17 cellular contexts compared by ENCODE assay signal in the genomic region with DNA sequence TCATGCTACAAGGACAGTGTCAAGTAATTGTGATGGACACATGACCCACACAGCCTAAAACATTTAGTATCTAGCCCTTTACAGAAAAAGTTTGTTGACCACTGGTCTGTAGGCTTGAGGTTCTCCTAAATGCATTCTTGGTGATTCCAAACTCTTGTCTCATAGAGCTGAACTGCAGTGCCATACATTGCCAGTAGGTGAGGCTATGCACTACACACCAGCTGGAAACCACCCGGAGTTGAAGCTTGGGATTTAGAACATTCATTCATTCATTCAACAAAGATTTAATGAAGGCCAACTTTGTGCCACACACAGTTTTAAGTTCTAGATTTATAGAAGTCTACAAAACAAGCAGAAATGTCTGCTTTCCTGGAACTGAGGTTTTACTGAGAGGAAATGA.
DNase-seq lines count a peak whose midpoint lies in the region; ATAC-seq and TF ChIP-seq lines count a peak whose summit lies in the region.
"Had no signal": no experiment of that assay in that cellular context is flagged by ENCODE, and none has a peak within 500 bp of the region (broad histone marks: within the 10 kb centered on the region; RNA-seq: fewer than 3 reads in every experiment).

No MANE protein-coding gene starts in this region.

- peaks cover 2% of the 10 kb centered on the region for H3K36me3 Mint-ChIP-seq in activated CD8-positive, alpha-beta T cell treated with anti-CD3 and anti-CD28 coated beads for 36 hours (ENCODE audit: low read depth)
- no peaks in the 10 kb centered on the region for H3K36me3 Mint-ChIP-seq in activated CD8-positive, alpha-beta T cell treated with anti-CD3 and anti-CD28 coated beads, Interleukin-2, amount 10 ng/mL, durations not matched to agents 7 days and 5 days (ENCODE audit: low read depth)
- peaks cover 9% of the 10 kb centered on the region in 2 donors for H3K36me3 Mint-ChIP-seq in activated naive CD4-positive, alpha-beta T cell treated with anti-CD3 and anti-CD28 coated beads, Interleukin-2, amount 50 U/mL, for 72 hours

- peaks cover 15% of the 10 kb centered on the region for H3K9me3 Mint-ChIP-seq in activated CD8-positive, alpha-beta T cell treated with anti-CD3 and anti-CD28 coated beads for 36 hours
- peaks cover 8% of the 10 kb centered on the region for H3K9me3 Mint-ChIP-seq in activated CD8-positive, alpha-beta T cell treated with anti-CD3 and anti-CD28 coated beads, Interleukin-2, amount 10 ng/mL, durations not matched to agents 7 days and 5 days (ENCODE audit: insufficient read depth)
- peaks cover 5% of the 10 kb centered on the region in 2 donors for H3K9me3 Mint-ChIP-seq in activated naive CD4-positive, alpha-beta T cell treated with anti-CD3 and anti-CD28 coated beads, Interleukin-2, amount 50 U/mL, for 72 hours
- H3K9me3 Mint-ChIP-seq: central memory CD8-positive, alpha-beta T cell had no signal

- peak; percentile 13 for TF ChIP-seq CTCF in activated CD8-positive, alpha-beta T cell treated with anti-CD3 and anti-CD28 coated beads for 36 hours (IDR thresholded peaks at IDR 0.05)
- TF ChIP-seq CTCF in RWPE1 (conservative IDR thresholded peaks at IDR 0.05; ENCODE audit: low read depth) (0 out of 2 replicates have a peak, but pooled peaks have one; percentile 12), fibroblast of the aortic adventitia (IDR thresholded peaks at IDR 0.05; ENCODE audit: insufficient read depth, low read length) (peak; percentile 40), upper lobe of right lung (IDR thresholded peaks at IDR 0.05) (peak; percentile 22), suprapubic skin (IDR thresholded peaks at IDR 0.05) (no peak)

- H3K4me3 Mint-ChIP-seq in activated CD8-positive, alpha-beta T cell treated with anti-CD3 and anti-CD28 coated beads for 36 hours, result no peak overlapping the region
- no peak overlapping the region for H3K4me3 Mint-ChIP-seq in activated CD8-positive, alpha-beta T cell treated with anti-CD3 and anti-CD28 coated beads, Interleukin-2, amount 10 ng/mL, durations not matched to agents 7 days and 5 days
- H3K4me3 Mint-ChIP-seq: central memory CD8-positive, alpha-beta T cell; nephron progenitor cell; T-helper 1 cell treated with Interleukin-12 subunit alpha and Interleukin-12 subunit beta and Interleukin-4 antibody, amounts not matched to agents 30 μg/mL and 1 μg/mL, for 36 hours had no signal

- H3K4me1 ChIP-seq in upper lobe of right lung (no peaks in the 10 kb centered on the region), suprapubic skin (no peaks in the 10 kb centered on the region)
- H3K4me1 ChIP-seq: gastroesophageal sphincter had no signal

- intact Hi-C loops in activated CD8-positive, alpha-beta T cell treated with anti-CD3 and anti-CD28 coated beads for 36 hours (cut with micrococcal nuclease), result no loop called here
- intact Hi-C loops in upper lobe of right lung (cut with DNase I), result no loop called here

- H3K27me3 Mint-ChIP-seq in activated CD8-positive, alpha-beta T cell treated with anti-CD3 and anti-CD28 coated beads for 36 hours, result peaks cover 4% of the 10 kb centered on the region
- H3K27me3 Mint-ChIP-seq in activated CD8-positive, alpha-beta T cell treated with anti-CD3 and anti-CD28 coated beads, Interleukin-2, amount 10 ng/mL, durations not matched to agents 7 days and 5 days (ENCODE audit: low read depth), result no peaks in the 10 kb centered on the region
- H3K27me3 Mint-ChIP-seq: central memory CD8-positive, alpha-beta T cell had no signal

- TF ChIP-seq POLR2A in suprapubic skin (IDR thresholded peaks at IDR 0.05), result no peak

- H3K27ac ChIP-seq in RWPE1 (no peak overlapping the region), upper lobe of right lung (no peak overlapping the region), suprapubic skin (no peak overlapping the region)
- H3K27ac ChIP-seq: gastroesophageal sphincter, tibial artery had no signal

- TF ChIP-seq EP300 in suprapubic skin (IDR thresholded peaks at IDR 0.05), result no peak

- H3K27ac Mint-ChIP-seq in activated CD8-positive, alpha-beta T cell treated with anti-CD3 and anti-CD28 coated beads for 36 hours, result no peak overlapping the region
- H3K27ac Mint-ChIP-seq in activated CD8-positive, alpha-beta T cell treated with anti-CD3 and anti-CD28 coated beads, Interleukin-2, amount 10 ng/mL, durations not matched to agents 7 days and 5 days, result no peak overlapping the region
- H3K27ac Mint-ChIP-seq in activated naive CD4-positive, alpha-beta T cell treated with anti-CD3 and anti-CD28 coated beads, Interleukin-2, amount 50 U/mL, for 72 hours, result no peak overlapping the region
- H3K27ac Mint-ChIP-seq: nephron progenitor cell; T-helper 1 cell treated with Interleukin-12 subunit alpha and Interleukin-12 subunit beta and Interleukin-4 antibody, amounts not matched to agents 30 μg/mL and 1 μg/mL, for 36 hours had no signal

- H3K4me1 Mint-ChIP-seq in activated CD8-positive, alpha-beta T cell treated with anti-CD3 and anti-CD28 coated beads for 36 hours (ENCODE audit: low read depth), result peaks cover 2% of the 10 kb centered on the region
- H3K4me1 Mint-ChIP-seq in activated CD8-positive, alpha-beta T cell treated with anti-CD3 and anti-CD28 coated beads, Interleukin-2, amount 10 ng/mL, durations not matched to agents 7 days and 5 days (ENCODE audit: low read depth), result no peaks in the 10 kb centered on the region
- H3K4me1 Mint-ChIP-seq: central memory CD8-positive, alpha-beta T cell; nephron progenitor cell had no signal

- H3K9me3 ChIP-seq in upper lobe of right lung (no peaks in the 10 kb centered on the region), suprapubic skin (no peaks in the 10 kb centered on the region)

- POLR2A ChIA-PET in activated CD8-positive, alpha-beta T cell treated with anti-CD3 and anti-CD28 coated beads for 36 hours (lab: Charles Lee), result no interaction called here
- POLR2A ChIA-PET in activated CD8-positive, alpha-beta T cell treated with anti-CD3 and anti-CD28 coated beads, Interleukin-2, amount 10 ng/mL, durations not matched to agents 7 days and 5 days (lab: Charles Lee), result no interaction called here
- POLR2A ChIA-PET in RWPE1 (lab: Yijun Ruan, JAX; ENCODE audit: low non-redundant PET), result no interaction called here

- whole genome bisulfite sequencing in suprapubic skin, result 89% methylated on average over 1 of the region's 1 CpG

- CTCF ChIA-PET in activated CD8-positive, alpha-beta T cell treated with anti-CD3 and anti-CD28 coated beads for 36 hours (lab: Charles Lee), result no interaction called here
- CTCF ChIA-PET in activated CD8-positive, alpha-beta T cell treated with anti-CD3 and anti-CD28 coated beads, Interleukin-2, amount 10 ng/mL, durations not matched to agents 7 days and 5 days (lab: Charles Lee), result no interaction called here
- CTCF ChIA-PET in RWPE1 (lab: Yijun Ruan, JAX), result no interaction called here

- DNase-seq in activated CD8-positive, alpha-beta T cell treated with anti-CD3 and anti-CD28 coated beads for 36 hours, result no peak
- DNase-seq in activated CD8-positive, alpha-beta T cell treated with anti-CD3 and anti-CD28 coated beads, Interleukin-2, amount 10 ng/mL, durations not matched to agents 7 days and 5 days, result no peak
- DNase-seq in RWPE1 (ENCODE audit: low spot score), result no peak
- no peak for DNase-seq in fibroblast of the aortic adventitia (ENCODE audit: low read depth)
- DNase-seq in upper lobe of right lung, result no peak
- DNase-seq in activated naive CD4-positive, alpha-beta T cell treated with anti-CD3 and anti-CD28 coated beads, Interleukin-2, amount 50 U/mL, for 72 hours (ENCODE audit: low spot score in 2 of 2), result no peak
- DNase-seq in suprapubic skin (ENCODE audit: low spot score in 2 of 2), result no peak
- DNase-seq: activated gamma-delta T cell treated with Interleukin-2 at 50 U/mL for 16 hours, DMS79 treated with DMSO at 0.1 percent for 48 hours, left cardiac atrium, nephron progenitor cell, small intestine, tibial artery had no signal

- no peaks in the 10 kb centered on the region for H3K27me3 ChIP-seq in upper lobe of right lung
- H3K27me3 ChIP-seq in suprapubic skin, result no peaks in the 10 kb centered on the region
- H3K27me3 ChIP-seq: gastroesophageal sphincter, tibial artery had no signal

- H3K4me3 ChIP-seq in fibroblast of the aortic adventitia (ENCODE audit: low read depth, low read length) (no peak overlapping the region), upper lobe of right lung (no peak overlapping the region), suprapubic skin (no peak overlapping the region)
- H3K4me3 ChIP-seq: gastroesophageal sphincter, tibial artery had no signal

- H3K36me3 ChIP-seq in upper lobe of right lung (no peaks in the 10 kb centered on the region), suprapubic skin (no peaks in the 10 kb centered on the region)
- H3K36me3 ChIP-seq: gastroesophageal sphincter, tibial artery had no signal

- no peak for ATAC-seq in activated CD8-positive, alpha-beta T cell treated with anti-CD3 and anti-CD28 coated beads for 36 hours
- no peak for ATAC-seq in activated CD8-positive, alpha-beta T cell treated with anti-CD3 and anti-CD28 coated beads, Interleukin-2, amount 10 ng/mL, durations not matched to agents 7 days and 5 days
- no peak for ATAC-seq in upper lobe of right lung
- no peak for ATAC-seq in activated naive CD4-positive, alpha-beta T cell treated with anti-CD3 and anti-CD28 coated beads, Interleukin-2, amount 50 U/mL, for 72 hours
- no peak for ATAC-seq in HG03280 (IDR thresholded peaks at IDR 0.05; ENCODE audit: unreplicated experiment)
- ATAC-seq: gastroesophageal sphincter, left cardiac atrium had no signal

Comparison
In these comparisons a context has a peak if more than half of its experiments do, and no peak if none do; other contexts are left out.
1. CTCF ChIP-seq: peak in activated CD8-positive, alpha-beta T cell treated with anti-CD3 and anti-CD28 coated beads for 36 hours (single experiment), RWPE1 (single experiment), fibroblast of the aortic adventitia (single experiment) and upper lobe of right lung (single experiment); none in suprapubic skin (0 of 2).